Comparison of ENCODE assay signal across 1 cellular context in the genomic region with DNA sequence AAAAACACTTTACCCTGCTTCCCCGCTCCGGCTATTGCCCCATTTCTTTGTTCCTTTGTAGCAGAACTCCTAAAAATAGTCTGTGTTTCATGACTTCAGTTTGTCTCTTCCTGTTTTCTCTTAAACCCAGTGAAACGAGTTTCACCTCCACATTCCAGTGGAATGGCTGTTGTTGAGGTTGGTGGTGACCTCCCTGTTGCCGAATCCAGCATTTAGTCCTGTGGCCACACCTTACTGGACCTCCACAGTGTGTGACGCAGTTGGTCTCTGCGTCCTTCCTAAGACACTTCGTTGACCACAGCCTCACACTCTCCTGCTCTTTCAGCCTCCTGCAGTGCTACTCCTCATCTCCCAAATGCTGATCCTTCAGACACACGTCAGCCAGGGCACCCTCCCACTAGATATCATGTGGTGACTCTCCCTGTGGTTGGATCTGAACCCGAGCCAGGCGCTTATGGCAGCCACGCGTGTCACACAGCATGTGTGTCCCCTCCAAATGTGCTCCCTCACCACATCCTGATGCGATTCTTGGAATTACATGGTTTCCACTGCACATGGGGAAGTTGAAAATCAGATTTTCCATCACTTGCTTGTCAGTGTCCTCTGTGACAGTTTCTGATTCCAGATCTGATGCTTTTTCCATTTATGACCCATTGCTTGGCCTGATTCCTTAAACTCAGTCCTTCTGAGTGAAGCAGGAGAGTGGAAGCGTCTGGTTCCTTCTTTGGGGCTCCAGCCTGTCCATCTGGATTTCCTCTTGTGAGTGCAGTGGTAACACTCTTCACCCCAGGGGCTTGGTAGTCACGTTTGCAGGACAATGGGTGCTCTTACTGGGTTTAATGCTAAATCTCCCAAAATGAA.
A peak's percentile ranks its signal among the peaks of the same experiment; 100 is the strongest.
TF ChIP-seq lines count a peak whose summit lies in the region.

No MANE protein-coding gene starts in this region.

TF ChIP-seq in WTC11, 78 proteins besides CTCF, POLR2A, EP300 and RAD21 (continued from another document):
- TF ChIP-seq, protein P1, sequence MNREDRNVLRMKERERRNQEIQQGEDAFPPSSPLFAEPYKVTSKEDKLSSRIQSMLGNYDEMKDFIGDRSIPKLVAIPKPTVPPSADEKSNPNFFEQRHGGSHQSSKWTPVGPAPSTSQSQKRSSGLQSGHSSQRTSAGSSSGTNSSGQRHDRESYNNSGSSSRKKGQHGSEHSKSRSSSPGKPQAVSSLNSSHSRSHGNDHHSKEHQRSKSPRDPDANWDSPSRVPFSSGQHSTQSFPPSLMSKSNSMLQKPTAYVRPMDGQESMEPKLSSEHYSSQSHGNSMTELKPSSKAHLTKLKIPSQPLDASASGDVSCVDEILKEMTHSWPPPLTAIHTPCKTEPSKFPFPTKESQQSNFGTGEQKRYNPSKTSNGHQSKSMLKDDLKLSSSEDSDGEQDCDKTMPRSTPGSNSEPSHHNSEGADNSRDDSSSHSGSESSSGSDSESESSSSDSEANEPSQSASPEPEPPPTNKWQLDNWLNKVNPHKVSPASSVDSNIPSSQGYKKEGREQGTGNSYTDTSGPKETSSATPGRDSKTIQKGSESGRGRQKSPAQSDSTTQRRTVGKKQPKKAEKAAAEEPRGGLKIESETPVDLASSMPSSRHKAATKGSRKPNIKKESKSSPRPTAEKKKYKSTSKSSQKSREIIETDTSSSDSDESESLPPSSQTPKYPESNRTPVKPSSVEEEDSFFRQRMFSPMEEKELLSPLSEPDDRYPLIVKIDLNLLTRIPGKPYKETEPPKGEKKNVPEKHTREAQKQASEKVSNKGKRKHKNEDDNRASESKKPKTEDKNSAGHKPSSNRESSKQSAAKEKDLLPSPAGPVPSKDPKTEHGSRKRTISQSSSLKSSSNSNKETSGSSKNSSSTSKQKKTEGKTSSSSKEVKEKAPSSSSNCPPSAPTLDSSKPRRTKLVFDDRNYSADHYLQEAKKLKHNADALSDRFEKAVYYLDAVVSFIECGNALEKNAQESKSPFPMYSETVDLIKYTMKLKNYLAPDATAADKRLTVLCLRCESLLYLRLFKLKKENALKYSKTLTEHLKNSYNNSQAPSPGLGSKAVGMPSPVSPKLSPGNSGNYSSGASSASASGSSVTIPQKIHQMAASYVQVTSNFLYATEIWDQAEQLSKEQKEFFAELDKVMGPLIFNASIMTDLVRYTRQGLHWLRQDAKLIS (CRISPR knock-in tag; IDR thresholded peaks at IDR 0.05; ENCODE audit: borderline replicate concordance), result no peak
- TF ChIP-seq NFATC4 (CRISPR knock-in tag; IDR thresholded peaks at IDR 0.05) (no peak), TP53 (CRISPR knock-in tag; IDR thresholded peaks at IDR 0.05) (no peak), ETV6 (CRISPR knock-in tag; IDR thresholded peaks at IDR 0.05) (peak; percentile 25; the same call in 1 of the 2 replicates)
